ENCODE assay signal across 1 cellular context in genomic region chr3:188832961-188833615, GRCh38.
TF ChIP-seq lines count a peak whose summit lies in the region.

No MANE protein-coding gene starts in this region.

TF ChIP-seq in H1, 55 proteins besides CTCF, POLR2A, EP300 and RAD21:
- TF ChIP-seq TEAD4 (IDR thresholded peaks at IDR 0.05; ENCODE audit: low read depth, low read length) (peak; percentile 38; the same call in 1 of the 2 replicates), CEBPB (IDR thresholded peaks at IDR 0.05; ENCODE audit: low read depth, low read length) (peak; percentile 42; the same call in 1 of the 2 replicates), CREB1 (IDR thresholded peaks at IDR 0.05) (no peak)
